Comparison of ENCODE assay signal across 1 cellular context in the genomic region with DNA sequence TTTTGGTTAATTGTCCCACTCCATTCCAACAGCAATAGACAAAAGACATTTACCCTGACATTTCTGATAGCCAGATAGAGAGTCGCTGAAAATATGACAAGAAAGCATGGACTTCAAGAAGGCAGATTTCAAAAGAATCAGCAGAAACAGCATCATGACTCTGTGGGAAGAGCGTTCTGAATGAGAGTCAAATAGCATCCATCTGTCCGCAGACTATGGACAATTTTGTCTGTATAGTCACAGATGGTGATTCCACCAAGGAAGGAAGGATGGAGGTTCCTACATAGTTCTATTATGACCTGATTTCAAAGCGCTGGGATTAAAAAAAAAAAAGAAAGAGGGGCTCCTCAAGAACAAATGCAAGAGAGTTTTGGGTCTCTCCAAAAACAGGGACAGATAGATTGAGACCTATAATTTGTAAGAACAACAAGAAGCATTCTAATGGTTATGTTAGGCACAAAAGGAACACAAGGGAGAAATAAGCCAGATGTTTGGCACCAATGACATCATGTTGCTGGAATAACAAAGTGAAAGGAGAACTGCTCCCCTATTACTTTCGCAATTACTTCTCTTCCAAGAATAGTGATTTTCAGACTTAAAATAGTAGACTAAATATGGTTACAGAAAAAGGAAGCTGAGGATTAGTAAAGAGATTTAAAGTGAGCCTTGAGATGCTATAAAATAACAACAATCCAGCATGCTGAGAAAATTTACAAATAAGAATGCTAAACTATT.
TF ChIP-seq lines count a peak whose summit lies in the region.

No MANE protein-coding gene starts in this region.

TF ChIP-seq in HepG2, 621 proteins besides CTCF, POLR2A, EP300 and RAD21 (continued from another document):
- TF ChIP-seq, protein P1, sequence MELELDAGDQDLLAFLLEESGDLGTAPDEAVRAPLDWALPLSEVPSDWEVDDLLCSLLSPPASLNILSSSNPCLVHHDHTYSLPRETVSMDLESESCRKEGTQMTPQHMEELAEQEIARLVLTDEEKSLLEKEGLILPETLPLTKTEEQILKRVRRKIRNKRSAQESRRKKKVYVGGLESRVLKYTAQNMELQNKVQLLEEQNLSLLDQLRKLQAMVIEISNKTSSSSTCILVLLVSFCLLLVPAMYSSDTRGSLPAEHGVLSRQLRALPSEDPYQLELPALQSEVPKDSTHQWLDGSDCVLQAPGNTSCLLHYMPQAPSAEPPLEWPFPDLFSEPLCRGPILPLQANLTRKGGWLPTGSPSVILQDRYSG (CRISPR knock-in tag; IDR thresholded peaks at IDR 0.05) = no peak
- no peak for TF ChIP-seq SRY (CRISPR knock-in tag; IDR thresholded peaks at IDR 0.05)
- TF ChIP-seq ZFP41 (CRISPR knock-in tag; IDR thresholded peaks at IDR 0.05; ENCODE audit: borderline replicate concordance) = no peak
- TF ChIP-seq ZBTB7A (CRISPR knock-in tag; IDR thresholded peaks at IDR 0.05) = no peak
- no peak for TF ChIP-seq ZNF792 (CRISPR knock-in tag; IDR thresholded peaks at IDR 0.05)
- TF ChIP-seq ZNF510 (CRISPR knock-in tag; IDR thresholded peaks at IDR 0.05; ENCODE audit: low read depth) = no peak
- TF ChIP-seq ZMYM3 (CRISPR knock-in tag; IDR thresholded peaks at IDR 0.05) = no peak
- TF ChIP-seq GLI4 (CRISPR knock-in tag; IDR thresholded peaks at IDR 0.05; ENCODE audit: borderline replicate concordance) = no peak
- TF ChIP-seq SAP130 (CRISPR knock-in tag; IDR thresholded peaks at IDR 0.05; ENCODE audit: low read depth) = no peak
- TF ChIP-seq, protein P2, sequence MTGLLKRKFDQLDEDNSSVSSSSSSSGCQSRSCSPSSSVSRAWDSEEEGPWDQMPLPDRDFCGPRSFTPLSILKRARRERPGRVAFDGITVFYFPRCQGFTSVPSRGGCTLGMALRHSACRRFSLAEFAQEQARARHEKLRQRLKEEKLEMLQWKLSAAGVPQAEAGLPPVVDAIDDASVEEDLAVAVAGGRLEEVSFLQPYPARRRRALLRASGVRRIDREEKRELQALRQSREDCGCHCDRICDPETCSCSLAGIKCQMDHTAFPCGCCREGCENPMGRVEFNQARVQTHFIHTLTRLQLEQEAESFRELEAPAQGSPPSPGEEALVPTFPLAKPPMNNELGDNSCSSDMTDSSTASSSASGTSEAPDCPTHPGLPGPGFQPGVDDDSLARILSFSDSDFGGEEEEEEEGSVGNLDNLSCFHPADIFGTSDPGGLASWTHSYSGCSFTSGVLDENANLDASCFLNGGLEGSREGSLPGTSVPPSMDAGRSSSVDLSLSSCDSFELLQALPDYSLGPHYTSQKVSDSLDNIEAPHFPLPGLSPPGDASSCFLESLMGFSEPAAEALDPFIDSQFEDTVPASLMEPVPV (CRISPR knock-in tag; IDR thresholded peaks at IDR 0.05) = no peak
